ENCODE assay signal across 28 cellular contexts in the genomic region with DNA sequence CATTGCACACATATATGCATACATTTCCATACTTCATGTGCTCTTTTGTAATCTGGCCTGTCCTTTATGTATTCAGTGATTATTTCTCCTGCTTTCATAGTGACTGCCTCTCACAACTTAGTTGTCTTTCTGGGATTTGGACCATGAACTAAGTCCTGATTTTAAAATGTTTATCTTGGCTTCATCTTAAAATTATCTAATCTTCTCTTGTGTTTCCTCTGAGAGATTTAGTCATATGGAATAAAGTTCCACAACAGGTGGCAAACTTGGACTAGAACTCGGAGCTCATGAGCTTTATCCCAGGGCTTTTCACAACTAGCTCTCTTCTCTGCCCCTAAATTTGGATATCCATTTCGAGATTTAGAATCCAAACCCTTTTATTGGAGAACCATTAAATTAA.
"Had no signal": no experiment of that assay in that cellular context is flagged by ENCODE, and none has a peak within 500 bp of the region (broad histone marks: within the 10 kb centered on the region; RNA-seq: fewer than 3 reads in every experiment).

No MANE protein-coding gene starts in this region.

- H3K27ac Mint-ChIP-seq: activated CD8-positive, alpha-beta T cell treated with anti-CD3 and anti-CD28 coated beads for 36 hours; activated naive CD4-positive, alpha-beta T cell treated with anti-CD3 and anti-CD28 coated beads for 36 hours; activated naive CD8-positive, alpha-beta T cell; brain; T-helper 1 cell treated with Interleukin-12 subunit alpha and Interleukin-12 subunit beta and Interleukin-4 antibody, amounts not matched to agents 30 μg/mL and 1 μg/mL, for 36 hours had no signal

- FAIRE-seq: astrocyte had no signal

- DNase-seq: activated CD4-positive, alpha-beta T cell treated with anti-CD3 and anti-CD28 coated beads for 4 hours; activated CD8-positive, alpha-beta memory T cell treated with anti-CD3 and anti-CD28 coated beads, Interleukin-2, amount 50 U/mL, for 4 hours; activated CD8-positive, alpha-beta T cell treated with anti-CD3 and anti-CD28 coated beads for 36 hours; activated effector memory CD4-positive, alpha-beta T cell treated with anti-CD3 and anti-CD28 coated beads, Interleukin-2, amount 50 U/mL, for 16 hours; activated naive CD4-positive, alpha-beta T cell treated with anti-CD3 and anti-CD28 coated beads for 36 hours; amygdala; KG1; MM.1S; NCI-H1105; NCI-H1436; NCI-H1694 treated with DMSO at 0.1 percent for 48 hours; NCI-H2029 treated with DMSO at 0.1 percent for 48 hours; NCI-H345; NCI-H510A; NCI-H69; NK-92 treated with Interleukin-12 subunit alpha and Interleukin-12 subunit beta, amount 100 ng/mL, for 24 hours; OCI-M1; Right ventricle myocardium superior had no signal

- H3K4me3 ChIP-seq: SJSA1 had no signal

- H3K9me3 ChIP-seq: SJSA1 had no signal

- H3K4me1 Mint-ChIP-seq: brain; central memory CD8-positive, alpha-beta T cell had no signal

- H3K27ac ChIP-seq: RWPE1, SJSA1 had no signal

- H3K4me3 Mint-ChIP-seq: activated CD8-positive, alpha-beta T cell treated with anti-CD3 and anti-CD28 coated beads for 36 hours; activated naive CD4-positive, alpha-beta T cell treated with anti-CD3 and anti-CD28 coated beads for 36 hours; activated naive CD8-positive, alpha-beta T cell; brain; central memory CD8-positive, alpha-beta T cell; T-helper 1 cell treated with Interleukin-12 subunit alpha and Interleukin-12 subunit beta and Interleukin-4 antibody, amounts not matched to agents 30 μg/mL and 1 μg/mL, for 36 hours had no signal

- ATAC-seq: activated CD4-positive, CD25-positive, alpha-beta regulatory T cell treated with anti-CD3 and anti-CD28 coated beads, Interleukin-2, amount 50 U/mL, for 24 hours; activated CD8-positive, alpha-beta T cell treated with anti-CD3 and anti-CD28 coated beads for 36 hours; Panc1; SK-N-SH treated with all-trans-retinoic acid at 6 μM for 48 hours had no signal

- H3K4me1 ChIP-seq: SJSA1 had no signal

- H3K27me3 ChIP-seq: SJSA1 had no signal

- H3K27me3 Mint-ChIP-seq: activated CD8-positive, alpha-beta T cell treated with anti-CD3 and anti-CD28 coated beads for 36 hours; activated naive CD8-positive, alpha-beta T cell; brain; central memory CD8-positive, alpha-beta T cell had no signal

- H3K9me3 Mint-ChIP-seq: activated CD8-positive, alpha-beta T cell treated with anti-CD3 and anti-CD28 coated beads for 36 hours; activated naive CD4-positive, alpha-beta T cell treated with anti-CD3 and anti-CD28 coated beads for 36 hours; central memory CD8-positive, alpha-beta T cell; T-helper 1 cell treated with Interleukin-12 subunit alpha and Interleukin-12 subunit beta and Interleukin-4 antibody, amounts not matched to agents 30 μg/mL and 1 μg/mL, for 36 hours had no signal
